7 cellular contexts compared by ENCODE assay signal in genomic region chr6:163663575-163663974, GRCh38.
"Had no signal": no experiment of that assay in that cellular context is flagged by ENCODE, and none has a peak within 500 bp of the region (broad histone marks: within the 10 kb centered on the region; RNA-seq: fewer than 3 reads in every experiment).

No MANE protein-coding gene starts in this region.

- FAIRE-seq: H1, H54, HepG2 had no signal

- ATAC-seq: GM23338, HepG2 had no signal

- H3K27ac ChIP-seq: HL-60 had no signal

- H3K4me3 ChIP-seq: GM23338 had no signal

- DNase-seq: H9, HCEC 1CT had no signal
